9 cellular contexts compared by ENCODE assay signal in the genomic region with DNA sequence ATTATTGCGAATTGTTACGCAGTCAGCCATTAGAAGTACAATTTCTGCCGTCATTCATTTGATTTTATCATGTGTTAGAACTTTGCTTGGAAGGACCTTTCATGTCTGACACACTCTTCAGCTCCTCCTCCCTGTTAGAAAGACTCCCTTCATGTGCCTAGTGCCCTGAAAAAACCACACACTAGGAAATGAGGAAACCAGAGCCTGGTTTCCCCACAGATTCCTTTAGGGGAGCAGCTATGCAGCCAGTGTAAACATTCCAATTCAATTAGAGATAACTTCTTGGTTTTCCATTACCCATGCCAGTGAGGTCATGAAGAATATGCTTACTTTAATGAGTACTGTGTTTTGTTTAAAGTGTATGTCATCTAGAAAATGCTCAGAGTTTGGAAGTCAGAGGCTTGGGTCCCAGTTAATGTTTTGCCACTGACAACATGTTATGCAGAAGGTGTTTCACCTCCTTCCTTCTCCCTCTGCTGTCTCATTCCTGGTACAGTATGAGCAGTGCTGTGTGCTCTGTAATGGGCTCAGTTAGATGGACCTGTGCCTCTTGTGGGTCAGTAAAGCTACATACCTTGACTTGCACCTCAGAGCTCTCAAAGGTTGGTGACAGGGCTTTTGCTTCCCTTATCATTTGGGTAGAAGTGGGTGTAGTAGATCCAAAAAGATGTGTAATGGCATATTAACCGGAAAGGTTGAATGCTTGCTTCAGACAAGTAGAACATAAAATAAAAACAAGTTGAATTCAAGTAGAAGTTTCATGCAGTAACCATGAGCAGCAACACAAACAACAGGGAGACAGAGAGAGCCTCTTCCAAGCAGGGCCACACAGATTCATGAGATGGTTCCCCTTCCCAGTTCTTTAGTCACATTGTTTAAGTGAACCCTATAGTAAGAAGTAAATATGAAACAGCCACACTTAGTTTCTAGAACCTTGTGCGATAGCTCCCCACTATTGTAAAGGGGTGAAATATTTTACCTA. TPM values are rescaled to one million over a fixed set of nuclear protein-coding genes. Genes with fewer than 3 reads are reported as not detected.
DNase-seq lines count a peak whose midpoint lies in the region; ATAC-seq and TF ChIP-seq lines count a peak whose summit lies in the region.
"Had no signal": no experiment of that assay in that cellular context is flagged by ENCODE, and none has a peak within 500 bp of the region (broad histone marks: within the 10 kb centered on the region; RNA-seq: fewer than 3 reads in every experiment).

No MANE protein-coding gene starts in this region.

- WGBS in spleen, 5 donors = 62 to 75% (median 73%) methylated on average over 5 of the region's 5 CpGs

- ATAC-seq in foreskin keratinocyte (peak; percentile 91), GM21723 (IDR thresholded peaks at IDR 0.05; ENCODE audit: unreplicated experiment) (no peak), HG02610 (IDR thresholded peaks at IDR 0.05; ENCODE audit: unreplicated experiment) (no peak), GM18520 (IDR thresholded peaks at IDR 0.05; ENCODE audit: unreplicated experiment) (no peak)

- DNase-seq in activated CD4-positive, alpha-beta T cell treated with anti-CD3 and anti-CD28 coated beads, Interleukin-2, amount 10 ng/mL, durations not matched to agents 7 days and 5 days = no peak
- DNase-seq in activated CD4-positive, alpha-beta T cell treated with anti-CD3 and anti-CD28 coated beads for 48 hours = no peak
- DNase-seq in SJSA1 (ENCODE audit: low read depth in 1 of 2, low spot score in 2 of 2) (peak; percentile 84 to 96), foreskin keratinocyte (peak; percentile 91 to 92), spleen (no peak)

- peak overlapping the region; percentile 16 for H3K4me3 Mint-ChIP-seq in activated CD4-positive, alpha-beta T cell treated with anti-CD3 and anti-CD28 coated beads, Interleukin-2, amount 10 ng/mL, durations not matched to agents 7 days and 5 days

- CTCF ChIA-PET in activated CD4-positive, alpha-beta T cell treated with anti-CD3 and anti-CD28 coated beads, Interleukin-2, amount 10 ng/mL, durations not matched to agents 7 days and 5 days (lab: Charles Lee) = interaction anchor here (1.1 to 3.5 kb wide), 10 partner anchors 9 to 32 kb away, joined by 3 to 15 read pairs (median 5); no protein-coding TSS in a partner anchor

- H3K4me3 ChIP-seq in SJSA1 (no peak overlapping the region), spleen (no peak overlapping the region)
- H3K4me3 ChIP-seq: tibial nerve had no signal

- H3K9me3 ChIP-seq in SJSA1 (replicated peaks) (no peaks in the 10 kb centered on the region), spleen (no peaks in the 10 kb centered on the region)
- H3K9me3 ChIP-seq: tibial nerve had no signal

- H3K27me3 ChIP-seq in SJSA1 (replicated peaks) (no peaks in the 10 kb centered on the region), foreskin keratinocyte (no peaks in the 10 kb centered on the region), spleen (replicated peaks in 1 of 7) (no peaks in the 10 kb centered on the region)
- H3K27me3 ChIP-seq: tibial nerve had no signal

- H3K27me3 Mint-ChIP-seq in activated CD4-positive, alpha-beta T cell treated with anti-CD3 and anti-CD28 coated beads, Interleukin-2, amount 10 ng/mL, durations not matched to agents 7 days and 5 days = no peaks in the 10 kb centered on the region

- H3K27ac ChIP-seq in SJSA1 (peak overlapping the region; percentile 74), foreskin keratinocyte (peak overlapping the region; percentile 76), spleen (peak overlapping the region in 7 of 8 donors; percentile 3 to 92 (median 49))

- H3K36me3 ChIP-seq in SJSA1 (no peaks in the 10 kb centered on the region), spleen (no peaks in the 10 kb centered on the region)
- H3K36me3 ChIP-seq: tibial nerve had no signal

- peaks cover 15% of the 10 kb centered on the region for H3K9me3 Mint-ChIP-seq in activated CD4-positive, alpha-beta T cell treated with anti-CD3 and anti-CD28 coated beads, Interleukin-2, amount 10 ng/mL, durations not matched to agents 7 days and 5 days

- POLR2A ChIA-PET in activated CD4-positive, alpha-beta T cell treated with anti-CD3 and anti-CD28 coated beads, Interleukin-2, amount 10 ng/mL, durations not matched to agents 7 days and 5 days (lab: Charles Lee) = no interaction called here

- H3K36me3 Mint-ChIP-seq in activated CD4-positive, alpha-beta T cell treated with anti-CD3 and anti-CD28 coated beads, Interleukin-2, amount 10 ng/mL, durations not matched to agents 7 days and 5 days (ENCODE audit: low read depth) = peaks cover 76% of the 10 kb centered on the region

- intact Hi-C loops in spleen (cut with DNase I; ENCODE audit: low total_unique reads) = no loop called here

- H3K4me1 ChIP-seq in SJSA1 (replicated peaks) (peaks cover 35% of the 10 kb centered on the region), foreskin keratinocyte (peaks cover 25% of the 10 kb centered on the region), spleen (peaks cover 35 to 92% (median 74%) of the 10 kb centered on the region in 6 donors)

- peaks cover 91% of the 10 kb centered on the region for H3K4me1 Mint-ChIP-seq in activated CD4-positive, alpha-beta T cell treated with anti-CD3 and anti-CD28 coated beads, Interleukin-2, amount 10 ng/mL, durations not matched to agents 7 days and 5 days

- peak overlapping the region; percentile 78 for H3K27ac Mint-ChIP-seq in activated CD4-positive, alpha-beta T cell treated with anti-CD3 and anti-CD28 coated beads, Interleukin-2, amount 10 ng/mL, durations not matched to agents 7 days and 5 days

- peak; percentile 19 for TF ChIP-seq CTCF in foreskin keratinocyte (conservative IDR thresholded peaks at IDR 0.05)
- no peak for TF ChIP-seq CTCF in spleen (IDR thresholded peaks at IDR 0.05 in 8 of 11, conservative IDR thresholded peaks at IDR 0.05 in 3 of 11)

- TF ChIP-seq POLR2A in spleen (IDR thresholded peaks at IDR 0.05) = no peak

RNA-seq across cellular contexts. Expression of a gene that starts 52.6 kb away (rescaled TPM):
- 100 to 1,000 TPM; 167 to 184 TPM for total RNA-seq in activated CD4-positive, alpha-beta T cell treated with anti-CD3 and anti-CD28 coated beads, Interleukin-2, amount 10 ng/mL, durations not matched to agents 7 days and 5 days
- 25.4 and 32.1 TPM in 2 replicates for total RNA-seq in SJSA1 (2014; rRNA removed; shearing (Covaris generic))
- 17.1 and 19.4 TPM in 2 replicates for total RNA-seq in foreskin keratinocyte
- 7.6 and 8.2 TPM in 2 replicates for polyA plus RNA-seq in foreskin keratinocyte
- 100 to 1,000 TPM in 4 of 7 donors, 10 to 100 TPM in 3; 71.1 to 113 (median 102) TPM for total RNA-seq in spleen
- polyA plus RNA-seq in spleen = 100 to 1,000 TPM in 2 of 3 donors, 10 to 100 TPM in 1; 91.9 to 123 (median 100) TPM

Comparison
In these comparisons a context has a peak if more than half of its experiments do, and no peak if none do; other contexts are left out.
1. DNase-seq: peak in SJSA1 (2 of 2) and foreskin keratinocyte (2 of 2); none in activated CD4-positive, alpha-beta T cell treated with anti-CD3 and anti-CD28 coated beads, Interleukin-2, amount 10 ng/mL, durations not matched to agents 7 days and 5 days (single experiment), activated CD4-positive, alpha-beta T cell treated with anti-CD3 and anti-CD28 coated beads for 48 hours (single experiment) and spleen (single experiment).
2. Peak in every context shown above with its lines, with median percentiles within 50 percentile points of each other: H3K27ac ChIP-seq.